Comparison of ENCODE assay signal across 1 cellular context in genomic region chr5:177427919-177428573, GRCh38.
TF ChIP-seq lines count a peak whose summit lies in the region.

No MANE protein-coding gene starts in this region.

TF ChIP-seq in SK-N-SH, 30 proteins besides CTCF, POLR2A, EP300 and RAD21 (continued from another document):
- no peak for TF ChIP-seq ZBTB33 (IDR thresholded peaks at IDR 0.05; ENCODE audit: borderline replicate concordance, low read depth)
- TF ChIP-seq NFIC (IDR thresholded peaks at IDR 0.05; ENCODE audit: borderline replicate concordance): no peak
- TF ChIP-seq RCOR1 (IDR thresholded peaks at IDR 0.05; ENCODE audit: low read length): no peak
- TF ChIP-seq REST (IDR thresholded peaks at IDR 0.05; ENCODE audit: low read depth, low read length): no peak
- no peak for TF ChIP-seq EZH2phosphoT487 (IDR thresholded peaks at IDR 0.05; ENCODE audit: borderline replicate concordance, low read depth)
- TF ChIP-seq MAX (IDR thresholded peaks at IDR 0.05; ENCODE audit: low read depth): no peak
- no peak for TF ChIP-seq FOXM1 (IDR thresholded peaks at IDR 0.05; ENCODE audit: low read depth)
- TF ChIP-seq RFX5 (IDR thresholded peaks at IDR 0.05; ENCODE audit: low read length): no peak
- no peak for TF ChIP-seq FOSL2 (IDR thresholded peaks at IDR 0.05; ENCODE audit: borderline replicate concordance, low read depth)
